ENCODE assay signal across 15 cellular contexts in the genomic region with DNA sequence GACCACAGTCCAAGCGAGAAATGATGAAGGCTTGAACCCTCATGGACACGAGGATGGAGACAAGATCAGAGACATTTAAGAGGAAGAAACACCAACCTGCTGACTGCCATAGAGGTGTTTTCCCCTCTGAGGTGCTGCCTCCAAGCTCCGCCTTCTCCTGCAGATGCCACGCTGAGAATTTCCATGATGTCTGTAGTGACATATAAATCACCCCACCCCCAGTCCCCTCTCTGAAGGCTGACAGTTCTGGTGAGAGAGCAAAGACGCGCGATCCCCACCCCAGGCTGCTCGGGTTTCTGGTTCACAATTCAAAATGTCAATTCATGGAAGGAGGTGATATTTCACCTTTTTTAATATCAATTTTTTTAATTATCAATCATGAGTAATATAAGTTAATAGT. TPM values are rescaled to one million over a fixed set of nuclear protein-coding genes. Genes with fewer than 3 reads are reported as not detected.
A peak's percentile ranks its signal among the peaks of the same experiment; 100 is the strongest.
DNase-seq lines count a peak whose midpoint lies in the region; ATAC-seq and TF ChIP-seq lines count a peak whose summit lies in the region.
"Had no signal": no experiment of that assay in that cellular context is flagged by ENCODE, and none has a peak within 500 bp of the region (broad histone marks: within the 10 kb centered on the region; RNA-seq: fewer than 3 reads in every experiment).

No MANE protein-coding gene starts in this region.

- H3K27me3 ChIP-seq in stomach: no peaks in the 10 kb centered on the region
- H3K27me3 ChIP-seq in H9 (ENCODE audit: insufficient read depth, low read length): no peaks in the 10 kb centered on the region
- H3K27me3 ChIP-seq: BLaER1, ovary had no signal

- no peak overlapping the region for H3K23ac ChIP-seq in H9 (ENCODE audit: insufficient read length, low read depth, low read length)

- no peak overlapping the region for H3T11ph ChIP-seq in H9 (ENCODE audit: low read length)

- H3K56ac ChIP-seq in H9 (ENCODE audit: insufficient read length, low read depth, low read length): no peak overlapping the region

- no peak overlapping the region for H4K5ac ChIP-seq in H9 (ENCODE audit: insufficient read length, low read depth, low read length)

- peaks cover 64% of the 10 kb centered on the region for H3K27me3 Mint-ChIP-seq in activated T-cell treated with anti-CD3 and anti-CD28 coated beads, Interleukin-2, amount 50 U/mL, for 24 hours
- H3K27me3 Mint-ChIP-seq in mesothelial cell of epicardium (ENCODE audit: low read depth) (no peaks in the 10 kb centered on the region), H9 (ENCODE audit: low read depth) (peaks cover 9% of the 10 kb centered on the region)

- no peaks in the 10 kb centered on the region for H3K36me3 Mint-ChIP-seq in activated T-cell treated with anti-CD3 and anti-CD28 coated beads, Interleukin-2, amount 50 U/mL, for 24 hours (ENCODE audit: low read depth)
- H3K36me3 Mint-ChIP-seq in mesothelial cell of epicardium (peaks cover 2% of the 10 kb centered on the region), H9 (ENCODE audit: insufficient read depth in 1 of 3, low read depth in 3 of 3) (no peaks in the 10 kb centered on the region; a peak in 2 of 7 replicates)

- no peak for TF ChIP-seq POLR2A in GM18505 (IDR thresholded peaks at IDR 0.05; ENCODE audit: borderline replicate concordance, extremely low read depth, insufficient read depth, insufficient read length)
- TF ChIP-seq POLR2A in stomach (IDR thresholded peaks at IDR 0.05): no peak

- peaks cover 0 to 4% (median 0%) of the 10 kb centered on the region in 4 donors for H3K4me1 ChIP-seq in stomach
- H3K4me1 ChIP-seq in H9 (ENCODE audit: insufficient read depth, low read length): peaks cover 3% of the 10 kb centered on the region; the same call in 1 of the 2 replicates

- intact Hi-C loops in stomach (cut with DNase I; ENCODE audit: low total_unique reads): no loop called here

- H3K4me1 Mint-ChIP-seq in activated T-cell treated with anti-CD3 and anti-CD28 coated beads, Interleukin-2, amount 50 U/mL, for 24 hours (ENCODE audit: low read depth): peaks cover 11% of the 10 kb centered on the region
- H3K4me1 Mint-ChIP-seq in mesothelial cell of epicardium (peaks cover 22% of the 10 kb centered on the region), H9 (peaks cover 14 to 16% of the 10 kb centered on the region in 2 experiments)

- H3K9me3 ChIP-seq in stomach (peaks cover 0 to 11% (median 4%) of the 10 kb centered on the region in 4 donors), H9 (ENCODE audit: control insufficient read depth, low read depth, low read length) (no peaks in the 10 kb centered on the region)
- H3K9me3 ChIP-seq: ovary had no signal

- no peak overlapping the region for H3K4ac ChIP-seq in H9 (ENCODE audit: low read depth, low read length)

- H3K9me3 Mint-ChIP-seq in activated T-cell treated with anti-CD3 and anti-CD28 coated beads, Interleukin-2, amount 50 U/mL, for 24 hours: peaks cover 8% of the 10 kb centered on the region
- peaks cover 17% of the 10 kb centered on the region for H3K9me3 Mint-ChIP-seq in mesothelial cell of epicardium
- peaks cover 8% of the 10 kb centered on the region in 2 experiments; a peak in 4 of 5 replicates for H3K9me3 Mint-ChIP-seq in H9
- H3K9me3 Mint-ChIP-seq: dendritic cell treated with granulocyte-macrophage colony-stimulating factor and Interleukin-4, amounts not matched to agents 40 ng/mL and 50 ng/mL, for 4 days had no signal

- H2BK12ac ChIP-seq in H9 (ENCODE audit: insufficient read length, low read depth, low read length): no peak overlapping the region

- H3K4me3 Mint-ChIP-seq in activated T-cell treated with anti-CD3 and anti-CD28 coated beads, Interleukin-2, amount 50 U/mL, for 24 hours: no peak overlapping the region
- H3K4me3 Mint-ChIP-seq in mesothelial cell of epicardium (no peak overlapping the region), H9 (no peak overlapping the region)
- H3K4me3 Mint-ChIP-seq: dendritic cell treated with granulocyte-macrophage colony-stimulating factor and Interleukin-4, amounts not matched to agents 40 ng/mL and 50 ng/mL, for 4 days had no signal

- no peak overlapping the region for H3K18ac ChIP-seq in H9 (ENCODE audit: insufficient read length, low read depth, low read length)

- H3K14ac ChIP-seq in H9 (ENCODE audit: insufficient read depth, low read length): no peak overlapping the region; the same call in 1 of the 2 replicates

- no peak overlapping the region for H2BK5ac ChIP-seq in H9 (ENCODE audit: insufficient read length, low read length)

- no peaks in the 10 kb centered on the region for H3K79me2 ChIP-seq in H9 (ENCODE audit: insufficient read depth, low read length)

- H2BK20ac ChIP-seq in H9 (ENCODE audit: low read depth, low read length, poor library complexity, severe bottlenecking): no peak overlapping the region

- no peak overlapping the region for H4K91ac ChIP-seq in H9 (ENCODE audit: insufficient read length, low read depth, low read length)

- no peaks in the 10 kb centered on the region for H3K79me1 ChIP-seq in H9 (ENCODE audit: insufficient read depth, low read depth, low read length, poor library complexity, severe bottlenecking)

- no peak overlapping the region for H4K8ac ChIP-seq in H9 (replicated peaks; ENCODE audit: insufficient read length, low read depth, low read length)

- TF ChIP-seq EP300 in stomach (IDR thresholded peaks at IDR 0.05): no peak

- in situ Hi-C loops in GM13976 (cut with MboI; ENCODE audit: low sequenced_read_pairs, unreplicated experiment): no loop called here

- H3K23me2 ChIP-seq in H9 (ENCODE audit: insufficient read length, low read depth, low read length, poor library complexity, severe bottlenecking): no peaks in the 10 kb centered on the region

- no peak overlapping the region for H3K4me2 ChIP-seq in H9 (ENCODE audit: insufficient read depth, insufficient read length, low read length)
- H3K4me2 ChIP-seq: BLaER1 had no signal

- TF ChIP-seq CTCF in mesothelial cell of epicardium (IDR thresholded peaks at IDR 0.05; ENCODE audit: unreplicated experiment) (no peak), GM13976 (IDR thresholded peaks at IDR 0.05; ENCODE audit: borderline replicate concordance, control extremely low read depth, extremely low read depth, insufficient read depth, missing control alignments) (no peak), stomach (IDR thresholded peaks at IDR 0.05) (no peak), H9 (conservative IDR thresholded peaks at IDR 0.05) (no peak)

- no peak for ATAC-seq in GM18505 (IDR thresholded peaks at IDR 0.05; ENCODE audit: unreplicated experiment)

- H2BK120ac ChIP-seq in H9 (ENCODE audit: low read depth, low read length, poor library complexity, severe bottlenecking): no peak overlapping the region

- no peak overlapping the region for H2AK5ac ChIP-seq in H9 (ENCODE audit: insufficient read length, low read length)

- H3K27ac ChIP-seq in stomach: no peak overlapping the region
- no peak overlapping the region for H3K27ac ChIP-seq in H9 (ENCODE audit: insufficient read length, low read depth, low read length)
- H3K27ac ChIP-seq: BLaER1, ovary had no signal

- peak overlapping the region; percentile 10 for H3K27ac Mint-ChIP-seq in activated T-cell treated with anti-CD3 and anti-CD28 coated beads, Interleukin-2, amount 50 U/mL, for 24 hours
- H3K27ac Mint-ChIP-seq in mesothelial cell of epicardium (peak overlapping the region; percentile 8), H9 (no peak overlapping the region)
- H3K27ac Mint-ChIP-seq: dendritic cell treated with granulocyte-macrophage colony-stimulating factor and Interleukin-4, amounts not matched to agents 40 ng/mL and 50 ng/mL, for 4 days had no signal

- H3K9ac ChIP-seq in H9 (ENCODE audit: extremely low read depth, insufficient read length, low read length): no peak overlapping the region
- H3K9ac ChIP-seq: BLaER1 had no signal

- H2BK15ac ChIP-seq in H9 (ENCODE audit: low read depth, low read length): no peak overlapping the region

- H3K4me3 ChIP-seq in stomach: no peak overlapping the region
- H3K4me3 ChIP-seq: BLaER1, ovary had no signal

- WGBS in stomach, 5 donors: 74 to 84% (median 77%) methylated on average over 8 of the region's 8 CpGs
- WGBS in H9 (ENCODE audit: extremely low coverage, insufficient read length, low lambda C conversion rate): no CpG with 5 or more reads among the region's 8 CpGs

- peak; percentile 20 for DNase-seq in stimulated activated CD4-positive, alpha-beta T cell treated with anti-CD3 and anti-CD28 coated beads, Interleukin-12 subunit alpha, Interleukin-12 subunit beta, amount 100 ng/mL, for 4 hours
- DNase-seq in stimulated activated CD4-positive, alpha-beta T cell treated with anti-CD3 and anti-CD28 coated beads, Interleukin-2, amount 100 ng/mL, for 48 hours: no peak
- DNase-seq in activated T-cell treated with anti-CD3 and anti-CD28 coated beads, Interleukin-2, amount 50 U/mL, for 24 hours: peak; percentile 36
- DNase-seq in mesothelial cell of epicardium (ENCODE audit: low spot score in 2 of 2, unreplicated experiment in 2 of 2): peak in 1 of 2 experiments; percentile 26
- DNase-seq in GM13976 (ENCODE audit: low spot score): no peak
- no peak for DNase-seq in stomach
- no peak for DNase-seq in H9
- DNase-seq: aorta, mammary epithelial cell, NCI-H2107, OCI-M1 had no signal

- no peaks in the 10 kb centered on the region for H4K20me1 ChIP-seq in H9 (ENCODE audit: control insufficient read depth, insufficient read depth, insufficient read length)
- H4K20me1 ChIP-seq: BLaER1 had no signal

- no peak overlapping the region for H2AFZ ChIP-seq in H9 (ENCODE audit: low read length)

- H3K36me3 ChIP-seq in stomach: no peaks in the 10 kb centered on the region
- H3K36me3 ChIP-seq: BLaER1, ovary had no signal

RNA-seq across cellular contexts. Expression of a gene that starts 28.2 kb away (rescaled TPM):
- total RNA-seq in mesothelial cell of epicardium: 37.9 to 44.4 TPM (median 43.2 TPM) in 3 replicates
- 100 to 1,000 TPM in 2 of 5 donors, 10 to 100 TPM in 3; 14.0 to 270 (median 24.3) TPM for total RNA-seq in stomach
- polyA plus RNA-seq in stomach: 10 to 100 TPM; 18.6 to 24.5 (median 23.5) TPM
- total RNA-seq in H9 (2021): 0.46 and 0.59 TPM in 2 replicates
- polyA plus RNA-seq: mammary epithelial cell had no signal

Comparison
In these comparisons a context has a peak if more than half of its experiments do, and no peak if none do; other contexts are left out.
1. DNase-seq: peak in stimulated activated CD4-positive, alpha-beta T cell treated with anti-CD3 and anti-CD28 coated beads, Interleukin-12 subunit alpha, Interleukin-12 subunit beta, amount 100 ng/mL, for 4 hours (single experiment) and activated T-cell treated with anti-CD3 and anti-CD28 coated beads, Interleukin-2, amount 50 U/mL, for 24 hours (single experiment); none in stimulated activated CD4-positive, alpha-beta T cell treated with anti-CD3 and anti-CD28 coated beads, Interleukin-2, amount 100 ng/mL, for 48 hours (0 of 2), GM13976 (single experiment), stomach (single experiment) and H9 (single experiment).
2. H3K27ac Mint-ChIP-seq: peak in activated T-cell treated with anti-CD3 and anti-CD28 coated beads, Interleukin-2, amount 50 U/mL, for 24 hours (single experiment) and mesothelial cell of epicardium (single experiment); none in H9 (0 of 3).